Comparison of ENCODE assay signal across 8 cellular contexts in the genomic region with DNA sequence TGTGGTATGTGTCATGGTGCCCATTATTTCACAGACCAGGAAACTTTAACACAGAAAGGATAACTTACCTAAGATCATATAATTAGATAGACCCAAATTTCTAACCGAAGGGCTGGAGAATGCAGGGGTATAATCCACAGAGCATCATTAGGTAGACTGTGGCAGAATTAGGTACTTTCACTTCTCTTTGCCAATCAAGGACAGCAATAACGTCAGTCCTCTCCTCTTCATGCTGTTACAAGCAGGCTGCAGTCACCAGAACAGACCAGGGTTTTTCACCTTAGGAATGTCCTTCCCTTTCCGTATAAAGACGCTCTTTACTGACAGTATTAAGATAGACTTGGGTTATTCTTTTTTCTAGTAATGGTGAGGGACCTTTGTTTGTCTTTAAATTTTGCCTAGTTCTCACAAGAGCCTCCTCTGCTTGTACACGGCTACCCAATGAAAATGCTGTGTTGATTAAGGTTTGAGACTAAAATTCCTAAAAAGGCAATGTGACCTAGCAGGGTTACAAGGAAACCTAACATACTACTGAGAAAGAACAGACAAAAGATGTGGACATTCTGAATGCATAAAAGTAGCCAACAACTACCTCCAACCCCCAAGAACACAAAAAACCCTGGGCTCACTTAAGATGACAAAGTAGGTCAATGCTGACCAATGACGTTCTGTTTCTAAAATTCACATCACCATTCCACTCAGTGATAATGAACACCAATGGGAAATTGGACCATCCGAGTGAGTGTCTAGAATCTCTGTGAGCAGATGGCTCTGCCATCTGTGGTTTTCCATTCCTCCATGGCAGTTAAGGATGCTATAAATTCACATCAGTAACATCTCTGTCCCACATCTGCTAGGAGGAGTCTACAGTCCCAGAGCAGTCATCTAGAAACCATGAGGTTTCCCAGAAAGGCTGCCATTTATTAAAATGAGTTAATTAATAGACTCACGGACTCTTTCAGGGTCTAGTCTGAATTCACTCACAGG. TPM values are rescaled to one million over a fixed set of nuclear protein-coding genes. Genes with fewer than 3 reads are reported as not detected.
DNase-seq lines count a peak whose midpoint lies in the region; ATAC-seq, FAIRE-seq and TF ChIP-seq lines count a peak whose summit lies in the region.

No MANE protein-coding gene starts in this region.

- H3K27me3 Mint-ChIP-seq in activated T-helper 1 cell treated with anti-CD3 and anti-CD28 coated beads, Interleukin-12 subunit alpha, Interleukin-12 subunit beta, Interleukin-2, Interleukin-4 antibody, amounts not matched to agents 30 ng/mL and 10 ng/mL and 1 ng/mL, durations not matched to agents 14 hours and 24 hours and 36 hours (ENCODE audit: insufficient read depth): peaks cover 7% of the 10 kb centered on the region

- peaks cover 36% of the 10 kb centered on the region for H3K4me1 Mint-ChIP-seq in activated T-helper 1 cell treated with anti-CD3 and anti-CD28 coated beads, Interleukin-12 subunit alpha, Interleukin-12 subunit beta, Interleukin-2, Interleukin-4 antibody, amounts not matched to agents 30 ng/mL and 10 ng/mL and 1 ng/mL, durations not matched to agents 14 hours and 24 hours and 36 hours (ENCODE audit: low read depth)

- H3K27ac ChIP-seq in kidney (ENCODE audit: low read depth in 2 of 2, low read length in 2 of 2): no peak overlapping the region
- no peak overlapping the region for H3K27ac ChIP-seq in vagina

- H3K9me3 Mint-ChIP-seq in activated T-helper 1 cell treated with anti-CD3 and anti-CD28 coated beads, Interleukin-12 subunit alpha, Interleukin-12 subunit beta, Interleukin-2, Interleukin-4 antibody, amounts not matched to agents 30 ng/mL and 10 ng/mL and 1 ng/mL, durations not matched to agents 14 hours and 24 hours and 36 hours: no peaks in the 10 kb centered on the region

- H3K36me3 Mint-ChIP-seq in activated T-helper 1 cell treated with anti-CD3 and anti-CD28 coated beads, Interleukin-12 subunit alpha, Interleukin-12 subunit beta, Interleukin-2, Interleukin-4 antibody, amounts not matched to agents 30 ng/mL and 10 ng/mL and 1 ng/mL, durations not matched to agents 14 hours and 24 hours and 36 hours (ENCODE audit: low read depth): peaks cover 18% of the 10 kb centered on the region

- H3K27ac Mint-ChIP-seq in activated T-helper 1 cell treated with anti-CD3 and anti-CD28 coated beads, Interleukin-12 subunit alpha, Interleukin-12 subunit beta, Interleukin-2, Interleukin-4 antibody, amounts not matched to agents 30 ng/mL and 10 ng/mL and 1 ng/mL, durations not matched to agents 14 hours and 24 hours and 36 hours: peak overlapping the region; percentile 91

- H3K4me3 Mint-ChIP-seq in activated T-helper 1 cell treated with anti-CD3 and anti-CD28 coated beads, Interleukin-12 subunit alpha, Interleukin-12 subunit beta, Interleukin-2, Interleukin-4 antibody, amounts not matched to agents 30 ng/mL and 10 ng/mL and 1 ng/mL, durations not matched to agents 14 hours and 24 hours and 36 hours: peak overlapping the region; percentile 92

- H3K4me1 ChIP-seq in BE2C (peaks cover 11% of the 10 kb centered on the region), kidney (ENCODE audit: control insufficient read depth in 1 of 2, insufficient read depth in 1 of 2, low read depth in 1 of 2, low read length in 2 of 2) (peaks cover 3 to 9% of the 10 kb centered on the region in 2 donors), vagina (peaks cover 51% of the 10 kb centered on the region)

- no peak for DNase-seq in BE2C
- DNase-seq in activated T-helper 1 cell treated with anti-CD3 and anti-CD28 coated beads, Interleukin-12 subunit alpha, Interleukin-12 subunit beta, Interleukin-2, Interleukin-4 antibody, amounts not matched to agents 30 ng/mL and 10 ng/mL and 1 ng/mL, durations not matched to agents 14 hours and 24 hours and 36 hours (ENCODE audit: low spot score): no peak
- no peak for DNase-seq in kidney
- DNase-seq in vagina (ENCODE audit: extremely low spot score in 2 of 2): no peak
- DNase-seq in 8988T: no peak
- DNase-seq in HT-29 (ENCODE audit: low spot score): no peak

- peak; percentile 28 for ATAC-seq in GM19025 (IDR thresholded peaks at IDR 0.05; ENCODE audit: low read depth, unreplicated experiment)
- peak; percentile 22 for ATAC-seq in HG03565 (IDR thresholded peaks at IDR 0.05; ENCODE audit: unreplicated experiment)

- TF ChIP-seq POLR2A in vagina (IDR thresholded peaks at IDR 0.05): no peak

- H3K27me3 ChIP-seq in BE2C: no peaks in the 10 kb centered on the region
- no peaks in the 10 kb centered on the region for H3K27me3 ChIP-seq in vagina

- peaks cover 29% of the 10 kb centered on the region for H3K36me3 ChIP-seq in BE2C
- H3K36me3 ChIP-seq in kidney (ENCODE audit: control insufficient read depth in 1 of 2, insufficient read depth in 2 of 2, low read length in 2 of 2): no peaks in the 10 kb centered on the region
- no peaks in the 10 kb centered on the region for H3K36me3 ChIP-seq in vagina

- FAIRE-seq in kidney (lab: Jason Lieb, UNC): no peak

- intact Hi-C loops in activated T-helper 1 cell treated with anti-CD3 and anti-CD28 coated beads, Interleukin-12 subunit alpha, Interleukin-12 subunit beta, Interleukin-2, Interleukin-4 antibody, amounts not matched to agents 30 ng/mL and 10 ng/mL and 1 ng/mL, durations not matched to agents 14 hours and 24 hours and 36 hours (cut with micrococcal nuclease): loop anchor here (2.0 to 5.0 kb wide), 8 partner anchors 120 to 1973 kb away; a partner anchor contains a TSS
- intact Hi-C loops in kidney (cut with DNase I): no loop called here
- intact Hi-C loops in vagina (cut with DNase I): loop anchor here (10.0 kb wide), 1 partner anchor 644 kb away; no protein-coding TSS in a partner anchor

- H3K9me3 ChIP-seq in BE2C (no peaks in the 10 kb centered on the region), kidney (ENCODE audit: control insufficient read depth in 1 of 2, low read length in 2 of 2) (no peaks in the 10 kb centered on the region), vagina (no peaks in the 10 kb centered on the region)

- peak overlapping the region; percentile 77 for H3K4me3 ChIP-seq in BE2C (ENCODE audit: low read depth, low read length)
- H3K4me3 ChIP-seq in kidney (ENCODE audit: low read length in 2 of 2): peak overlapping the region; percentile 58 to 66
- H3K4me3 ChIP-seq in vagina: peak overlapping the region; percentile 68 to 90

- H3K9ac ChIP-seq in kidney (ENCODE audit: low read length in 2 of 2): peak overlapping the region in 1 of 2 donors; percentile 9

- TF ChIP-seq CTCF in BE2C (IDR thresholded peaks at IDR 0.05; ENCODE audit: low read depth, low read length) (no peak), kidney (IDR thresholded peaks at IDR 0.05; ENCODE audit: borderline replicate concordance, extremely low read depth, insufficient read depth) (no peak), vagina (IDR thresholded peaks at IDR 0.05) (no peak)

RNA-seq across cellular contexts. Expression of a gene that starts 2.1 kb away (rescaled TPM):
- polyA plus RNA-seq in BE2C (2012; ENCODE audit: insufficient read depth, insufficient read length, low read depth): 187 TPM
- 171 and 173 TPM in 2 replicates for total RNA-seq in activated T-helper 1 cell treated with anti-CD3 and anti-CD28 coated beads, Interleukin-12 subunit alpha, Interleukin-12 subunit beta, Interleukin-2, Interleukin-4 antibody, amounts not matched to agents 30 ng/mL and 10 ng/mL and 1 ng/mL, durations not matched to agents 14 hours and 24 hours and 36 hours
- total RNA-seq in kidney (225 TPM), vagina (55.0 TPM)
- 190 TPM for polyA plus RNA-seq in kidney (ENCODE audit: insufficient read depth, low read depth, low replicate concordance)
- 193 and 206 TPM in 2 replicates for total RNA-seq in HT-29 (2014; rRNA removed; shearing (Covaris generic))
